10 cellular contexts compared by ENCODE assay signal in genomic region chr2:162074937-162075688, GRCh38. TPM values are rescaled to one million over a fixed set of nuclear protein-coding genes. Genes with fewer than 3 reads are reported as not detected.
DNase-seq lines count a peak whose midpoint lies in the region; ATAC-seq and TF ChIP-seq lines count a peak whose summit lies in the region.
"Had no signal": no experiment of that assay in that cellular context is flagged by ENCODE, and none has a peak within 500 bp of the region (broad histone marks: within the 10 kb centered on the region; RNA-seq: fewer than 3 reads in every experiment).

No MANE protein-coding gene starts in this region.

- CTCF ChIA-PET in MCF 10A (lab: Yijun Ruan, JAX) = no interaction called here
- CTCF ChIA-PET in mammary epithelial cell (lab: Charles Lee; ENCODE audit: low non-redundant PET) = no interaction called here

- TF ChIP-seq EP300 in suprapubic skin (IDR thresholded peaks at IDR 0.05) (no peak), sigmoid colon (IDR thresholded peaks at IDR 0.05) (no peak)

- no peaks in the 10 kb centered on the region for H3K36me3 Mint-ChIP-seq in MCF 10A (ENCODE audit: insufficient read depth, unreplicated experiment)

- H3K4me1 Mint-ChIP-seq in MCF 10A (ENCODE audit: insufficient read depth, unreplicated experiment) = peaks cover 8% of the 10 kb centered on the region

- TF ChIP-seq POLR2A in suprapubic skin (IDR thresholded peaks at IDR 0.05) (no peak), sigmoid colon (IDR thresholded peaks at IDR 0.05) (no peak)

- H3K4me3 ChIP-seq in mammary epithelial cell (replicated peaks in 1 of 3; ENCODE audit: insufficient read depth in 1 of 3, low read depth in 2 of 3, low read length in 3 of 3) = no peak overlapping the region
- H3K4me3 ChIP-seq in fibroblast of mammary gland (ENCODE audit: control insufficient read depth, low read depth, low read length) = no peak overlapping the region
- no peak overlapping the region for H3K4me3 ChIP-seq in suprapubic skin
- H3K4me3 ChIP-seq in sigmoid colon = no peak overlapping the region

- no peaks in the 10 kb centered on the region for H4K20me1 ChIP-seq in mammary epithelial cell (ENCODE audit: insufficient read depth, low read length)

- no peaks in the 10 kb centered on the region for H3K9me3 Mint-ChIP-seq in MCF 10A (ENCODE audit: unreplicated experiment)

- H3K9me3 ChIP-seq in mammary epithelial cell (replicated peaks; ENCODE audit: insufficient read depth, low read length) (peaks cover 13% of the 10 kb centered on the region), suprapubic skin (peaks cover 8% of the 10 kb centered on the region), sigmoid colon (peaks cover 0 to 7% (median 0%) of the 10 kb centered on the region in 4 donors)

- no peak overlapping the region for H3K9ac ChIP-seq in mammary epithelial cell (ENCODE audit: insufficient read depth, low read length)

- POLR2A ChIA-PET in MCF 10A (lab: Yijun Ruan, JAX) = interaction anchor here (0.8 kb wide), 1 partner anchor 10 kb away, joined by 3 read pairs; no protein-coding TSS in a partner anchor

- H3K27ac Mint-ChIP-seq in MCF 10A (ENCODE audit: low read depth, unreplicated experiment) = peak overlapping the region; percentile 71

- WGBS in mammary epithelial cell (ENCODE audit: low coverage, missing lambda C conversion rate) = 98% methylated on average over 4 of the region's 6 CpGs
- 84% methylated on average over 6 of the region's 6 CpGs for WGBS in suprapubic skin
- 71 to 85% methylated on average over 6 of the region's 6 CpGs for WGBS in sigmoid colon, 2 donors

- H3K79me2 ChIP-seq in mammary epithelial cell (ENCODE audit: insufficient read depth, low read length) = no peaks in the 10 kb centered on the region

- no peak overlapping the region for H3K4me2 ChIP-seq in mammary epithelial cell (ENCODE audit: insufficient read depth, low read depth, low read length)

- dilution Hi-C loops in mammary epithelial cell (cut with HindIII; ENCODE audit: low sequenced_read_pairs) = no loop called here

- DNase-seq in MCF 10A (ENCODE audit: unreplicated experiment) (no peak), mammary epithelial cell (no peak), NCI-H748 (lab: John Stamatoyannopoulos, UW; ENCODE audit: unreplicated experiment) (peak; percentile 33), fibroblast of mammary gland (ENCODE audit: low read depth) (peak; percentile 94), suprapubic skin (ENCODE audit: low spot score in 2 of 2) (no peak), sigmoid colon (no peak)
- no peak for DNase-seq in activated CD4-positive, alpha-beta T cell treated with anti-CD3 and anti-CD28 coated beads for 4 hours
- DNase-seq: COR-L47, OCI-M1 had no signal

- no TSS peak for BruUV-seq in MCF 10A (replicated peaks; lab: Mats Ljungman, UMichigan)
- BruUV-seq in mammary epithelial cell (replicated peaks; lab: Mats Ljungman, UMichigan) = no TSS peak

- H3K27me3 ChIP-seq in mammary epithelial cell (ENCODE audit: insufficient read depth, low read length) (no peaks in the 10 kb centered on the region), suprapubic skin (peaks cover 10% of the 10 kb centered on the region), sigmoid colon (no peaks in the 10 kb centered on the region)

- no peak for ATAC-seq in GM18498 (IDR thresholded peaks at IDR 0.05; ENCODE audit: unreplicated experiment)

- H3K4me1 ChIP-seq in mammary epithelial cell (ENCODE audit: insufficient read depth, low read length) (peaks cover 11% of the 10 kb centered on the region), suprapubic skin (peaks cover 22% of the 10 kb centered on the region), sigmoid colon (peaks cover 0 to 44% (median 28%) of the 10 kb centered on the region in 4 donors)

- no peaks in the 10 kb centered on the region for H3K27me3 Mint-ChIP-seq in MCF 10A (ENCODE audit: insufficient read depth, unreplicated experiment)

- H3K4me3 Mint-ChIP-seq in MCF 10A (ENCODE audit: unreplicated experiment) = no peak overlapping the region

- intact Hi-C loops in MCF 10A (cut with micrococcal nuclease) = no loop called here
- intact Hi-C loops in mammary epithelial cell (cut with micrococcal nuclease) = no loop called here
- intact Hi-C loops in sigmoid colon (cut with DNase I) = loop anchor here (5.0 kb wide), 1 partner anchor 47 kb away; no protein-coding TSS in a partner anchor

- H3K36me3 ChIP-seq in mammary epithelial cell (ENCODE audit: insufficient read depth, low read length) = no peaks in the 10 kb centered on the region
- H3K36me3 ChIP-seq in suprapubic skin = no peaks in the 10 kb centered on the region
- H3K36me3 ChIP-seq in sigmoid colon = no peaks in the 10 kb centered on the region

- H3K27ac ChIP-seq in mammary epithelial cell (ENCODE audit: insufficient read depth, low read depth, low read length) (no peak overlapping the region), suprapubic skin (peak overlapping the region; percentile 79), sigmoid colon (no peak overlapping the region)

- TF ChIP-seq CTCF in MCF 10A (IDR thresholded peaks at IDR 0.05; ENCODE audit: unreplicated experiment) (no peak), mammary epithelial cell (conservative IDR thresholded peaks at IDR 0.05 in 1 of 2, IDR thresholded peaks at IDR 0.05 in 1 of 2; ENCODE audit: extremely low read depth in 1 of 2, insufficient read depth in 1 of 2, low read depth in 1 of 2, low read length in 2 of 2) (no peak), fibroblast of mammary gland (conservative IDR thresholded peaks at IDR 0.05; ENCODE audit: control insufficient read depth, insufficient read depth, low read depth, low read length) (no peak), suprapubic skin (IDR thresholded peaks at IDR 0.05) (no peak), sigmoid colon (IDR thresholded peaks at IDR 0.05) (no peak)

- in situ Hi-C loops in mammary epithelial cell (cut with MboI; ENCODE audit: low sequenced_read_pairs in 2 of 2) = no loop called here

- no peak overlapping the region for H2AFZ ChIP-seq in mammary epithelial cell (ENCODE audit: low read depth, low read length)

RNA-seq across cellular contexts. Expression of gene DPP4, which starts 1.1 kb away (rescaled TPM):
- not detected in 2 replicates for total RNA-seq in MCF 10A (2022)
- total RNA-seq in mammary epithelial cell = 1 to 10 TPM in 1 of 2 donors, under 1 TPM in 1; 0.61 to 7.8 TPM
- 0.24 TPM for polyA plus RNA-seq in mammary epithelial cell
- not detected for polyA minus RNA-seq in mammary epithelial cell
- total RNA-seq in suprapubic skin = 1 to 10 TPM; 1.6 to 5.3 (median 3.8) TPM
- total RNA-seq in sigmoid colon = 10 to 100 TPM in 3 of 4 donors, 1 to 10 TPM in 1; 5.8 to 11.9 (median 11.2) TPM
- polyA plus RNA-seq in sigmoid colon = 1 to 10 TPM; 1.2 to 6.9 (median 1.4) TPM

Comparison
In these comparisons a context has a peak if more than half of its experiments do, and no peak if none do; other contexts are left out.
1. DNase-seq: peak in NCI-H748 (single experiment) and fibroblast of mammary gland (single experiment); none in MCF 10A (single experiment), mammary epithelial cell (single experiment), suprapubic skin (0 of 2), sigmoid colon (single experiment) and activated CD4-positive, alpha-beta T cell treated with anti-CD3 and anti-CD28 coated beads for 4 hours (0 of 2).